Comparison of ENCODE assay signal across 29 cellular contexts in genomic region chr16:46817961-46818360, GRCh38. TPM values are rescaled to one million over a fixed set of nuclear protein-coding genes. Genes with fewer than 3 reads are reported as not detected.
DNase-seq lines count a peak whose midpoint lies in the region; ATAC-seq, FAIRE-seq and TF ChIP-seq lines count a peak whose summit lies in the region.
"Had no signal": no experiment of that assay in that cellular context is flagged by ENCODE, and none has a peak within 500 bp of the region (broad histone marks: within the 10 kb centered on the region; RNA-seq: fewer than 3 reads in every experiment).

No MANE protein-coding gene starts in this region.

- no peak for TF ChIP-seq EP300 in HepG2 (IDR thresholded peaks at IDR 0.05; ENCODE audit: low read depth in 2 of 2, low read length in 2 of 2)
- TF ChIP-seq EP300 in HepG2 (CRISPR knock-in tag; IDR thresholded peaks at IDR 0.05; ENCODE audit: borderline replicate concordance), result no peak
- no peak for TF ChIP-seq EP300 in suprapubic skin (IDR thresholded peaks at IDR 0.05)

- TF ChIP-seq POLR2A in HepG2 (IDR thresholded peaks at IDR 0.05; ENCODE audit: insufficient read depth in 1 of 2, low read depth in 2 of 2, low read length in 2 of 2) (no peak), suprapubic skin (IDR thresholded peaks at IDR 0.05) (no peak)

- POLR2A ChIA-PET in HepG2 (lab: Yijun Ruan, JAX), result no interaction called here

- peaks cover 100% of the 10 kb centered on the region for H3K79me2 ChIP-seq in GM23338 (replicated peaks; ENCODE audit: insufficient read depth)
- H3K79me2 ChIP-seq in astrocyte (ENCODE audit: insufficient read depth, low read length), result peaks cover 80% of the 10 kb centered on the region
- H3K79me2 ChIP-seq in HepG2 (ENCODE audit: insufficient read depth, low read length), result peaks cover 55% of the 10 kb centered on the region

- TF ChIP-seq CTCF in GM23338 (conservative IDR thresholded peaks at IDR 0.05; ENCODE audit: low read depth in 2 of 2), result no peak
- no peak for TF ChIP-seq CTCF in astrocyte (IDR thresholded peaks at IDR 0.05; ENCODE audit: insufficient read depth, low read depth, low read length)
- TF ChIP-seq CTCF in HepG2 (CRISPR knock-in tag; IDR thresholded peaks at IDR 0.05), result no peak
- TF ChIP-seq CTCF in suprapubic skin (IDR thresholded peaks at IDR 0.05), result no peak

- in situ Hi-C loops in HepG2 (cut with HindIII; ENCODE audit: extremely low pct_ligation_motif_present, low pct_unique_long_range_greater_than_20kb), result no loop called here

- DNase-seq in GM23338 (ENCODE audit: low spot score) (peak; percentile 18), M059J (ENCODE audit: low read depth) (peak; percentile 73), astrocyte (ENCODE audit: low read depth) (peak; percentile 33), HepG2 (ENCODE audit: low spot score) (no peak), NCI-H2227 treated with DMSO at 0.1 percent for 48 hours (lab: John Stamatoyannopoulos, UW) (no peak), SHP77 treated with DMSO at 0.1 percent for 48 hours (lab: John Stamatoyannopoulos, UW) (no peak), suprapubic skin (ENCODE audit: low spot score in 2 of 2) (no peak)
- DNase-seq: activated B cell treated with CpG ODN at 0.5 μM for 24 hours; activated T-cell treated with anti-CD3 and anti-CD28 coated beads, Interleukin-2, amount 50 U/mL, for 48 hours; AML-193; cortex of kidney; KG1; kidney glomerular epithelial cell; NCI-H1105 treated with DMSO at 0.1 percent for 48 hours; NCI-H2081 treated with DMSO at 0.1 percent for 48 hours; NCI-H526 treated with DMSO at 0.1 percent for 48 hours; OCI-M1; posterior cingulate gyrus; stimulated activated CD4-positive, alpha-beta T cell treated with anti-CD3 and anti-CD28 coated beads, Interleukin-1b, Interleukin-23, amount 100 ng/mL, for 48 hours; stimulated activated naive CD4-positive, alpha-beta T cell treated with Interleukin-2 at 50 U/mL for 16 hours; T-helper 2 cell; transverse colon had no signal

- H3K9me3 ChIP-seq in astrocyte (ENCODE audit: insufficient read depth, low read depth, low read length) (no peaks in the 10 kb centered on the region), HepG2 (ENCODE audit: low read length) (0 out of 2 replicates have a peak, but pooled peaks cover 4% of the 10 kb centered on the region), suprapubic skin (no peaks in the 10 kb centered on the region)
- H3K9me3 ChIP-seq: gastroesophageal sphincter, transverse colon had no signal

- H4K20me1 ChIP-seq in GM23338 (replicated peaks; ENCODE audit: insufficient read depth) (peaks cover 7% of the 10 kb centered on the region), astrocyte (ENCODE audit: insufficient read depth, low read length) (peaks cover 61% of the 10 kb centered on the region), HepG2 (ENCODE audit: insufficient read depth, low read length) (0 out of 2 replicates have a peak, but pooled peaks cover 3% of the 10 kb centered on the region)

- FAIRE-seq in astrocyte (lab: Jason Lieb, UNC) (no peak), HepG2 (lab: Jason Lieb, UNC) (no peak)

- H3K4me3 ChIP-seq in GM23338, result no peak overlapping the region
- H3K4me3 ChIP-seq in astrocyte (ENCODE audit: insufficient read depth, low read depth, low read length), result no peak overlapping the region
- H3K4me3 ChIP-seq in HepG2 (replicated peaks in 1 of 3; ENCODE audit: insufficient read depth in 1 of 3, low read depth in 2 of 3, low read length in 3 of 3), result no peak overlapping the region
- no peak overlapping the region for H3K4me3 ChIP-seq in suprapubic skin
- H3K4me3 ChIP-seq: gastroesophageal sphincter, SJSA1, transverse colon had no signal

- H3K27ac ChIP-seq in GM23338 (ENCODE audit: low read depth), result no peak overlapping the region
- no peak overlapping the region for H3K27ac ChIP-seq in astrocyte (ENCODE audit: low read depth, low read length)
- H3K27ac ChIP-seq in HepG2 (ENCODE audit: extremely low read length, insufficient read depth, low read length), result no peak overlapping the region
- H3K27ac ChIP-seq in suprapubic skin, result no peak overlapping the region
- H3K27ac ChIP-seq: gastroesophageal sphincter, SJSA1, transverse colon had no signal

- H3K27me3 Mint-ChIP-seq in GM23338 (ENCODE audit: insufficient read depth, low read depth, poor library complexity) (no peaks in the 10 kb centered on the region), astrocyte (ENCODE audit: low read depth, unreplicated experiment) (no peaks in the 10 kb centered on the region)
- H3K27me3 Mint-ChIP-seq: activated B cell treated with CpG ODN at 0.5 μM for 24 hours; activated naive CD4-positive, alpha-beta T cell treated with anti-CD3 and anti-CD28 coated beads, Interleukin-2, amount 50 U/mL, for 24 hours; brain; memory B cell had no signal

- H3K36me3 ChIP-seq in GM23338 (ENCODE audit: insufficient read depth) (no peaks in the 10 kb centered on the region), astrocyte (ENCODE audit: insufficient read depth, low read length) (no peaks in the 10 kb centered on the region), HepG2 (replicated peaks in 1 of 2; ENCODE audit: control insufficient read depth in 1 of 2, insufficient read depth in 2 of 2, low read length in 2 of 2) (peaks cover 1 to 8% of the 10 kb centered on the region in 2 experiments; a peak in 2 of 5 replicates), suprapubic skin (no peaks in the 10 kb centered on the region)
- H3K36me3 ChIP-seq: gastroesophageal sphincter had no signal

- no peak overlapping the region for H2AFZ ChIP-seq in GM23338
- no peak overlapping the region for H2AFZ ChIP-seq in astrocyte (ENCODE audit: low read depth, low read length)
- no peak overlapping the region for H2AFZ ChIP-seq in HepG2 (ENCODE audit: low read length)

- intact Hi-C loops in HepG2 (cut with micrococcal nuclease; ENCODE audit: unreplicated experiment), result no loop called here

- H3K9ac ChIP-seq in astrocyte (ENCODE audit: low read length) (no peak overlapping the region), HepG2 (ENCODE audit: insufficient read depth, low read depth, low read length) (no peak overlapping the region)

- no TSS peak for BruUV-seq in HepG2 (replicated peaks; lab: Mats Ljungman, UMichigan)

- H3K36me3 Mint-ChIP-seq in GM23338 (ENCODE audit: low read depth), result peaks cover 12% of the 10 kb centered on the region; the same call in 2 of the 3 replicates
- peaks cover 9% of the 10 kb centered on the region for H3K36me3 Mint-ChIP-seq in astrocyte (ENCODE audit: low read depth, unreplicated experiment)

- H3K4me1 ChIP-seq in GM23338 (ENCODE audit: insufficient read depth) (peaks cover 12% of the 10 kb centered on the region; the same call in 1 of the 2 replicates), astrocyte (ENCODE audit: insufficient read depth, low read length) (peaks cover 9% of the 10 kb centered on the region), HepG2 (ENCODE audit: insufficient read depth, low read length) (peaks cover 19% of the 10 kb centered on the region; the same call in 1 of the 2 replicates), suprapubic skin (no peaks in the 10 kb centered on the region)

- H3K4me3 Mint-ChIP-seq in GM23338 (no peak overlapping the region), astrocyte (ENCODE audit: unreplicated experiment) (no peak overlapping the region)
- H3K4me3 Mint-ChIP-seq: activated B cell treated with CpG ODN at 0.5 μM for 24 hours; activated naive CD4-positive, alpha-beta T cell treated with anti-CD3 and anti-CD28 coated beads, Interleukin-2, amount 50 U/mL, for 24 hours; brain; memory B cell; nephron had no signal

- H3K27me3 ChIP-seq in GM23338 (ENCODE audit: insufficient read depth) (no peaks in the 10 kb centered on the region), astrocyte (ENCODE audit: insufficient read depth, low read length) (no peaks in the 10 kb centered on the region), HepG2 (ENCODE audit: control insufficient read depth in 1 of 2, insufficient read depth in 2 of 2, low read length in 2 of 2) (no peaks in the 10 kb centered on the region), suprapubic skin (no peaks in the 10 kb centered on the region)
- H3K27me3 ChIP-seq: gastroesophageal sphincter, SJSA1, transverse colon had no signal

- 89% methylated on average over 2 of the region's 2 CpGs for WGBS in HepG2 (ENCODE audit: low lambda C conversion rate)
- WGBS in suprapubic skin, result 70% methylated on average over 2 of the region's 2 CpGs

- no peak overlapping the region for H3K4me2 ChIP-seq in GM23338
- no peak overlapping the region for H3K4me2 ChIP-seq in astrocyte (ENCODE audit: low read length)
- H3K4me2 ChIP-seq in HepG2 (ENCODE audit: low read depth, low read length), result no peak overlapping the region

- no peaks in the 10 kb centered on the region; the same call in 1 of the 2 replicates for H3K9me2 ChIP-seq in GM23338 (ENCODE audit: insufficient read depth)

- H3K4me1 Mint-ChIP-seq in GM23338 (no peaks in the 10 kb centered on the region; the same call in 1 of the 3 replicates), astrocyte (ENCODE audit: low read depth, unreplicated experiment) (no peaks in the 10 kb centered on the region)
- H3K4me1 Mint-ChIP-seq: brain, nephron had no signal

- no peak overlapping the region for H3K27ac Mint-ChIP-seq in GM23338
- no peak overlapping the region for H3K27ac Mint-ChIP-seq in astrocyte (ENCODE audit: unreplicated experiment)
- H3K27ac Mint-ChIP-seq: activated B cell treated with CpG ODN at 0.5 μM for 24 hours; activated naive CD4-positive, alpha-beta T cell treated with anti-CD3 and anti-CD28 coated beads, Interleukin-2, amount 50 U/mL, for 24 hours; brain; memory B cell; nephron had no signal

- ATAC-seq in GM23338, result no peak
- ATAC-seq in HepG2, result no peak
- no peak for ATAC-seq in HG02981 (IDR thresholded peaks at IDR 0.05; ENCODE audit: unreplicated experiment)
- ATAC-seq: gastroesophageal sphincter had no signal

- no peaks in the 10 kb centered on the region for H3K9me3 Mint-ChIP-seq in GM23338
- peaks cover 5% of the 10 kb centered on the region for H3K9me3 Mint-ChIP-seq in astrocyte (ENCODE audit: unreplicated experiment)

- H3F3A ChIP-seq in GM23338 (replicated peaks; ENCODE audit: low read depth), result no peaks in the 10 kb centered on the region

- CTCF ChIA-PET in HepG2 (lab: Yijun Ruan, JAX; ENCODE audit: low intra/inter-chr PET ratio, low total read pairs), result no interaction called here

- TF ChIP-seq RAD21 in HepG2 (CRISPR knock-in tag; IDR thresholded peaks at IDR 0.05), result no peak

RNA-seq across cellular contexts. Expression of gene C16orf87, which starts 13.0 kb away (rescaled TPM):
- total RNA-seq in GM23338 (2014; rRNA removed; shearing (Covaris generic)), result 23.4 and 32.1 TPM in 2 replicates
- 40.2 and 46.0 TPM in 2 replicates for polyA plus RNA-seq in GM23338 (2016; fragmentation: Nextera tagmentation; extraction: Ambion mirVana)
- 19.7 and 21.6 TPM in 2 replicates for total RNA-seq in M059J (2014; rRNA removed; shearing (Covaris generic))
- 20.5 and 25.0 TPM in 2 replicates for total RNA-seq in astrocyte
- 19.5 and 27.6 TPM in 2 replicates for total RNA-seq in HepG2 (2016; rRNA removed; fragmentation: Illumina TruSeq; extraction: Trizol)
- 12.4 and 15.0 TPM in 2 replicates for total RNA-seq in HepG2 (2016; cell fraction: cytosol; rRNA removed; fragmentation: Illumina TruSeq; extraction: Trizol; ENCODE audit: low read depth)
- 20.6 and 26.6 TPM in 2 replicates for total RNA-seq in HepG2 (2016; cell fraction: insoluble cytoplasmic fraction; rRNA removed; fragmentation: Illumina TruSeq; extraction: Trizol)
- 21.9 and 26.0 TPM in 2 replicates for total RNA-seq in HepG2 (2016; cell fraction: membrane; rRNA removed; fragmentation: Illumina TruSeq; extraction: Trizol)
- 10.7 and 12.4 TPM in 2 replicates for total RNA-seq in HepG2 (2016; cell fraction: nucleus; rRNA removed; fragmentation: Illumina TruSeq; extraction: Trizol)
- 5.7 and 8.6 TPM in 2 replicates for polyA plus RNA-seq in HepG2 (2011; rRNA removed)
- polyA plus RNA-seq in HepG2 (2011; cell fraction: cytosol; rRNA removed), result 4.2 and 5.6 TPM in 2 replicates
- 2.1 and 3.9 TPM in 2 replicates for polyA plus RNA-seq in HepG2 (2011; cell fraction: nucleus; rRNA removed)
- polyA plus RNA-seq in HepG2 (2012), result 12.9 and 18.1 TPM in 2 replicates
- polyA plus RNA-seq in HepG2 (2016; cell fraction: cytosol; fragmentation: Illumina TruSeq; extraction: Trizol; ENCODE audit: low read depth), result 8.5 and 11.4 TPM in 2 replicates
- 31.9 and 33.4 TPM in 2 replicates for polyA plus RNA-seq in HepG2 (2016; cell fraction: insoluble cytoplasmic fraction; fragmentation: Illumina TruSeq; extraction: Trizol; ENCODE audit: low read depth)
- 14.6 and 16.7 TPM in 2 replicates for polyA plus RNA-seq in HepG2 (2016; cell fraction: membrane; fragmentation: Illumina TruSeq; extraction: Trizol; ENCODE audit: low read depth)
- polyA plus RNA-seq in HepG2 (2016; cell fraction: nucleus; fragmentation: Illumina TruSeq; extraction: Trizol; ENCODE audit: insufficient read depth, low read depth), result 17.0 and 18.6 TPM in 2 replicates
- 3.1 and 4.3 TPM in 2 replicates for polyA minus RNA-seq in HepG2 (2011; rRNA and poly(A)+ RNA removed; ENCODE audit: low replicate concordance)
- 5.7 and 6.3 TPM in 2 replicates for polyA minus RNA-seq in HepG2 (2011; cell fraction: cytosol; rRNA and poly(A)+ RNA removed)
- 10.3 and 11.4 TPM in 2 replicates for polyA minus RNA-seq in HepG2 (2011; cell fraction: nucleus; rRNA and poly(A)+ RNA removed)
- 10 to 100 TPM in 1 of 4 donors, 1 to 10 TPM in 3; 4.9 to 12.6 (median 6.8) TPM for total RNA-seq in suprapubic skin

Comparison
In these comparisons a context has a peak if more than half of its experiments do, and no peak if none do; other contexts are left out.
1. DNase-seq: peak in GM23338 (single experiment), M059J (single experiment) and astrocyte (single experiment); none in HepG2 (single experiment), NCI-H2227 treated with DMSO at 0.1 percent for 48 hours (single experiment), SHP77 treated with DMSO at 0.1 percent for 48 hours (single experiment) and suprapubic skin (0 of 2).